1 cellular context compared by ENCODE assay signal in the genomic region with DNA sequence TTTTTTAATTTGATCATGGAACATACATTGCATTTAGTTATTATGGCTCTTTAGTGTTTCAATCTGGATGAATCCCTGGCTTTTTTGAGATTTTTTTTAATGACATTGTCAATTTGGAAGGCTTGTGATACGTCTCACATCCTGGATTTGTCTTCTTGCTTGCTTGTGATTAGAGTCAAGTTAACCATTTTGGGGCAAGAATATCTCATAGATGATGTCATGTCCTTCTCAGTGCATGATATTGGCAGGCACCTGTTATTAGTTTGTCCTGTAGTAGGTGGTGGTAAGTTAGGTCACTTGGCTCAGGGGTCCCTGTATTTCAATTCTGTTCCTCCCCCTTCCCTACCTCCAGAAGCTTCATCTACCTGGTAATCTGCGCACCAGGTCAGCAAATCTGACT.
TF ChIP-seq lines count a peak whose summit lies in the region.

No MANE protein-coding gene starts in this region.

TF ChIP-seq in HepG2, 621 proteins besides CTCF, POLR2A, EP300 and RAD21:
- no peak for TF ChIP-seq ZNF350 (CRISPR knock-in tag; IDR thresholded peaks at IDR 0.05; ENCODE audit: borderline replicate concordance, low read depth)
- TF ChIP-seq IKZF4 (CRISPR knock-in tag; IDR thresholded peaks at IDR 0.05; ENCODE audit: borderline replicate concordance, low read depth, not compliant biosample characterization): no peak
- no peak for TF ChIP-seq CBX1 (IDR thresholded peaks at IDR 0.05; ENCODE audit: low read depth)
- TF ChIP-seq MED13 (CRISPR knock-in tag; IDR thresholded peaks at IDR 0.05): no peak
- TF ChIP-seq ARID3A (IDR thresholded peaks at IDR 0.05; ENCODE audit: low read depth, low read length): no peak
- TF ChIP-seq ATF7 (IDR thresholded peaks at IDR 0.05): peak; percentile 59
- no peak for TF ChIP-seq ATF7 (CRISPR knock-in tag; IDR thresholded peaks at IDR 0.05)
